Comparison of ENCODE assay signal across 25 cellular contexts in the genomic region with DNA sequence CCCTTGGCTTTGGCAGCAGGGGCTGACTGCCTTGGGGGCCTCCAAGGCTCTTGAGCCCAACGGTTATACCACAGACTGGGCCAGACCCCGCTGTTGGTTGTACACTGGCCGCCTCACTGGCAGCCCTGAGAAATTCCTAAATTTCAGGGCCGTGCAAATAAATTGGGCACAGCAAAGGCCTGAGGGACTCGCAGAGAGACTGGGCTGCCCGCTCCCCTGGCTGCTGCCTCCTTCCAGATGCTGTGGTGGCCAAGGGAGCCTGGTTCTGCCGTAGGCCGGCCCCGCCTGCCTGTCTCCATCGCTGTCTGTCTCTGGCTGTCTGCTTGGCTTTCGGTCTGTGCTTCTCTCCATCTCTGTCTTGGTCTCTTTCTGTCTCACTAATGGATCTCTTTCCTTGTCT. TPM values are rescaled to one million over a fixed set of nuclear protein-coding genes. Genes with fewer than 3 reads are reported as not detected.
"Had no signal": no experiment of that assay in that cellular context is flagged by ENCODE, and none has a peak within 500 bp of the region (broad histone marks: within the 10 kb centered on the region; RNA-seq: fewer than 3 reads in every experiment).

No MANE protein-coding gene starts in this region.

- H3K4me1 ChIP-seq: SJSA1 had no signal

- H3K4me3 ChIP-seq: MG63, SJSA1 had no signal

- H3K9ac ChIP-seq: KMS-11 had no signal

- H3K9me3 ChIP-seq: MG63, SJSA1 had no signal

- ATAC-seq: activated CD8-positive, alpha-beta T cell treated with anti-CD3 and anti-CD28 coated beads, Interleukin-2, amount 10 ng/mL, durations not matched to agents 7 days and 5 days; Right ventricle myocardium inferior; SK-N-SH treated with all-trans-retinoic acid at 6 μM for 48 hours; WTC11 had no signal

- H3K36me3 ChIP-seq: MG63, SJSA1 had no signal

- H3K4me2 ChIP-seq: KMS-11 had no signal

- DNase-seq: activated CD4-positive, alpha-beta T cell treated with anti-CD3 and anti-CD28 coated beads for 48 hours; activated CD4-positive, alpha-beta T cell treated with anti-CD3 and anti-CD28 coated beads, Interleukin-2, amount 50 U/mL, for 4 hours; activated CD4-positive, CD25-positive, alpha-beta regulatory T cell treated with anti-CD3 and anti-CD28 coated beads, Interleukin-2, amount 50 U/mL, for 72 hours; activated CD8-positive, alpha-beta memory T cell treated with anti-CD3 and anti-CD28 coated beads, Interleukin-2, amount 50 U/mL, for 48 hours; activated CD8-positive, alpha-beta T cell treated with anti-CD3 and anti-CD28 coated beads, Interleukin-2, amount 10 ng/mL, durations not matched to agents 7 days and 5 days; activated naive CD4-positive, alpha-beta T cell treated with anti-CD3 and anti-CD28 coated beads, Interleukin-2, amount 50 U/mL, for 16 hours; activated T-cell treated with anti-CD3 and anti-CD28 coated beads, Interleukin-2, amount 50 U/mL, for 1 hour; amygdala; MG63; MV-4-11; NCI-H1092 treated with DMSO at 0.1 percent for 48 hours; NCI-H1417 treated with DMSO at 0.1 percent for 48 hours; NCI-H1694; NCI-H2029 treated with DMSO at 0.1 percent for 48 hours; NCI-H345; NCI-H510A; NCI-H526 treated with DMSO at 0.1 percent for 48 hours; NCI-H82 had no signal

- H3K27ac ChIP-seq: KMS-11, SJSA1 had no signal

- H3K27me3 ChIP-seq: MG63, SJSA1 had no signal

- FAIRE-seq: astrocyte had no signal

RNA-seq across cellular contexts. Expression of a gene that starts 9.0 kb away (rescaled TPM):
- total RNA-seq: OCI-LY7 had no signal
